9 cellular contexts compared by ENCODE assay signal in genomic region chr7:128091106-128091505, GRCh38. TPM values are rescaled to one million over a fixed set of nuclear protein-coding genes. Genes with fewer than 3 reads are reported as not detected.
"Had no signal": no experiment of that assay in that cellular context is flagged by ENCODE, and none has a peak within 500 bp of the region (broad histone marks: within the 10 kb centered on the region; RNA-seq: fewer than 3 reads in every experiment).

No MANE protein-coding gene starts in this region.

- H3K27ac Mint-ChIP-seq: activated CD8-positive, alpha-beta T cell treated with anti-CD3 and anti-CD28 coated beads for 36 hours; stimulated activated memory B cell treated with anti-CD40 and anti-IgM and Interleukin-4, amounts not matched to agents 10 μg/mL and 1 μg/mL and 100 μg/mL, for 72 hours had no signal

- H3K9me3 Mint-ChIP-seq: activated CD8-positive, alpha-beta T cell treated with anti-CD3 and anti-CD28 coated beads for 36 hours; natural killer cell; stimulated activated memory B cell treated with anti-CD40 and anti-IgM and Interleukin-4, amounts not matched to agents 10 μg/mL and 1 μg/mL and 100 μg/mL, for 72 hours had no signal

- H3K4me1 Mint-ChIP-seq: natural killer cell; stimulated activated memory B cell treated with anti-CD40 and anti-IgM and Interleukin-4, amounts not matched to agents 10 μg/mL and 1 μg/mL and 100 μg/mL, for 72 hours had no signal

- DNase-seq: activated CD4-positive, CD25-positive, alpha-beta regulatory T cell treated with anti-CD3 and anti-CD28 coated beads, Interleukin-2, amount 50 U/mL, for 72 hours; activated CD8-positive, alpha-beta memory T cell treated with anti-CD3 and anti-CD28 coated beads, Interleukin-2, amount 50 U/mL, for 4 hours; activated CD8-positive, alpha-beta T cell treated with anti-CD3 and anti-CD28 coated beads for 36 hours; glutamatergic neuron; mesendoderm; natural killer cell; T1000; transverse colon had no signal

- H3K36me3 Mint-ChIP-seq: natural killer cell had no signal

- H3K27me3 Mint-ChIP-seq: activated CD8-positive, alpha-beta T cell treated with anti-CD3 and anti-CD28 coated beads for 36 hours; stimulated activated memory B cell treated with anti-CD40 and anti-IgM and Interleukin-4, amounts not matched to agents 10 μg/mL and 1 μg/mL and 100 μg/mL, for 72 hours had no signal

- ATAC-seq: activated CD8-positive, alpha-beta T cell treated with anti-CD3 and anti-CD28 coated beads for 36 hours; natural killer cell; stimulated activated memory B cell treated with anti-CD40 and anti-IgM and Interleukin-4, amounts not matched to agents 10 μg/mL and 1 μg/mL and 100 μg/mL, for 72 hours had no signal

- H3K4me3 Mint-ChIP-seq: activated CD8-positive, alpha-beta T cell treated with anti-CD3 and anti-CD28 coated beads for 36 hours; natural killer cell; stimulated activated memory B cell treated with anti-CD40 and anti-IgM and Interleukin-4, amounts not matched to agents 10 μg/mL and 1 μg/mL and 100 μg/mL, for 72 hours had no signal

RNA-seq across cellular contexts. Expression of gene LRRC4, which starts 59.9 kb away (rescaled TPM):
- total RNA-seq: activated CD8-positive, alpha-beta T cell treated with anti-CD3 and anti-CD28 coated beads for 36 hours had no signal
